In the genomic region with DNA sequence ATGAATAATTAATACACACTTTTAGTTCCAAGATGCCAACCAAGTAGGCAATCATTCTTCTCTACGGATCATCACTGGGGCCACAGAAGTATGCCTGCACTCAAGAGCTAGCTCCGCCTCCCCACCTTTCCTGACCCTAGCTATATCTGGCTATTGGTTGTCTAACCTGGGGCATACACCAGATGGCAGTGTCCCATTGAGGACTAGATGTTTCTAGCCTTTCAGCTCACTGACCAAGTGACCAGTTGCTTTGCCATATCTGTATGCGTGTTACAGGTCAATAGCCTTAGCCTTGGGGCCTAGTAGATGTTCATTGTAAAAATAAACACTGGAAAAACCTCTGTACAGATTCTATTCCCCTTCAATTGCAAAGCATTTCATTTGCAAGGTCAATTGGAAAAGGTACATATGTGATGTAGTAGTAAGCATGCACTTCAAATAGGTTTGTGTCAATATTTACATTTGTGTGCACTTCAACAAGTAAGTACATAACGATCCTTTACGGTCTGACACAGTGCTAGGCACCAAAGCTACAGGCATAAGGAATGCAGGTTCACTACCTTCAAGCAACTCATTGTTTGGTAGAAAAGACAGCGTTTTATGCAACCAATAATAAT, we compare ENCODE assay signal across 10 cellular contexts.
DNase-seq lines count a peak whose midpoint lies in the region; ATAC-seq and TF ChIP-seq lines count a peak whose summit lies in the region.
"Had no signal": no experiment of that assay in that cellular context is flagged by ENCODE, and none has a peak within 500 bp of the region (broad histone marks: within the 10 kb centered on the region; RNA-seq: fewer than 3 reads in every experiment).

No MANE protein-coding gene starts in this region.

- H3K4me1 ChIP-seq in heart right ventricle (peaks cover 0 to 21% (median 3%) of the 10 kb centered on the region in 9 donors), skeletal muscle tissue (ENCODE audit: control insufficient read depth in 3 of 3, insufficient read depth in 3 of 3, low read length in 3 of 3) (peaks cover 16 to 38% (median 30%) of the 10 kb centered on the region in 3 donors)

- DNase-seq in NCI-H2196 (lab: John Stamatoyannopoulos, UW; ENCODE audit: unreplicated experiment), result peak; percentile 8
- no peak for DNase-seq in NCI-H2196 treated with DMSO at 0.1 percent for 48 hours (lab: John Stamatoyannopoulos, UW; ENCODE audit: unreplicated experiment)
- peak; percentile 52 for DNase-seq in OCI-M1 (lab: John Stamatoyannopoulos, UW)
- peak in 1 of 2 donors; percentile 44 for DNase-seq in heart right ventricle
- DNase-seq in activated T-cell treated with anti-CD3 and anti-CD28 coated beads for 4 hours, result no peak
- DNase-seq: activated T-cell treated with anti-CD3 and anti-CD28 coated beads, Interleukin-2, amount 50 U/mL, for 1 hour; naive B cell had no signal

- H3K9ac ChIP-seq in skeletal muscle tissue (ENCODE audit: low read depth in 1 of 3, low read length in 3 of 3), result no peak overlapping the region

- H3K27me3 ChIP-seq in heart right ventricle (no peaks in the 10 kb centered on the region), skeletal muscle tissue (ENCODE audit: control insufficient read depth in 3 of 3, insufficient read depth in 3 of 3, low read length in 3 of 3) (no peaks in the 10 kb centered on the region)

- intact Hi-C loops in heart right ventricle (cut with DNase I), result loop anchor here in 2 of 10 donors (5.0 kb wide), 1 partner anchor 1049 kb away; no protein-coding TSS in a partner anchor

- WGBS in heart right ventricle, 2 donors, result 60 to 63% methylated on average over 6 of the region's 6 CpGs

- peak; percentile 21 to 65 (median 49) for TF ChIP-seq CTCF in heart right ventricle (IDR thresholded peaks at IDR 0.05)

- no peaks in the 10 kb centered on the region for H3K9me3 ChIP-seq in heart right ventricle
- no peaks in the 10 kb centered on the region for H3K9me3 ChIP-seq in skeletal muscle tissue (ENCODE audit: control insufficient read depth in 3 of 3, low read length in 3 of 3)

- no peak overlapping the region for H3K4me3 ChIP-seq in heart right ventricle
- no peak overlapping the region for H3K4me3 ChIP-seq in skeletal muscle tissue (ENCODE audit: low read length in 3 of 3)

- no peaks in the 10 kb centered on the region for H3K36me3 ChIP-seq in heart right ventricle
- no peaks in the 10 kb centered on the region for H3K36me3 ChIP-seq in skeletal muscle tissue (ENCODE audit: control insufficient read depth in 3 of 3, insufficient read depth in 3 of 3, low read length in 3 of 3)

- H3K27ac ChIP-seq in heart right ventricle, result peak overlapping the region in 3 of 10 donors; percentile 46 to 80 (median 57)
- peak overlapping the region; percentile 75 for H3K27ac ChIP-seq in skeletal muscle tissue (ENCODE audit: low read depth, low read length)

- ATAC-seq in heart right ventricle (peak; percentile 50 to 85 (median 80)), HG02840 (IDR thresholded peaks at IDR 0.05; ENCODE audit: low FRiP score, unreplicated experiment) (no peak), HG03097 (IDR thresholded peaks at IDR 0.05; ENCODE audit: low FRiP score, unreplicated experiment) (no peak)

Comparison
In these comparisons a context has a peak if more than half of its experiments do, and no peak if none do; other contexts are left out.
1. DNase-seq: peak in NCI-H2196 (single experiment) and OCI-M1 (single experiment); none in NCI-H2196 treated with DMSO at 0.1 percent for 48 hours (single experiment) and activated T-cell treated with anti-CD3 and anti-CD28 coated beads for 4 hours (single experiment).
2. ATAC-seq: peak in heart right ventricle (8 of 8); none in HG02840 (single experiment) and HG03097 (single experiment).